ENCODE assay signal across 9 cellular contexts in the genomic region with DNA sequence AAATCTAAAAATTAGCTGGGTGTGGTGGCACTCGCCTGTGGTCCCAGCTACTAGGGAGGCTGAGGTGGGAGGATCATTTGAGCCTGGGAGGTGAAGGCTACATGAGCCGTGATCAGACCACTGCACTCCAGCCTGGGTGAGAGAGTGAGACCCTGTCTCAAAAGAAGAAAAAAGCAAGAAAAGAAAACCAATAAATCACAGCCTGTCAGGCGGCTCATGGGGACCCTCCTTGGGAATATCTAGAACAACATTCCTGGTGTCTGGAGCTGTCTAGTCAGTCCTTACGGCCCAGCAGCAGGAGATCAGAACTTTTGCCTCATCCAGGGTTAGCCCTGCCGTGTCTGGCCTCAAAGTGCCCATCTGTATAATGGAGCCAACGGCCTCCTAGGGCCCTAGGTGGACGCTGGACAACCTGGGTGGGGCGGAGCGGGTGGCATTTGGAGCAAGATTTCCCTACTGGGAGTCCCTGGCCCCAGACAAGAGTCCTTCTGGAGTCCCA. TPM values are rescaled to one million over a fixed set of nuclear protein-coding genes. Genes with fewer than 3 reads are reported as not detected.
A peak's percentile ranks its signal among the peaks of the same experiment; 100 is the strongest.
DNase-seq lines count a peak whose midpoint lies in the region; ATAC-seq, FAIRE-seq and TF ChIP-seq lines count a peak whose summit lies in the region.
"Had no signal": no experiment of that assay in that cellular context is flagged by ENCODE, and none has a peak within 500 bp of the region (broad histone marks: within the 10 kb centered on the region; RNA-seq: fewer than 3 reads in every experiment).

No MANE protein-coding gene starts in this region.

- no peak for TF ChIP-seq CTCF in A549 (IDR thresholded peaks at IDR 0.05)
- no peak for TF ChIP-seq CTCF in HFFc6 (IDR thresholded peaks at IDR 0.05)
- TF ChIP-seq CTCF in coronary artery (IDR thresholded peaks at IDR 0.05) = no peak
- TF ChIP-seq CTCF in neural crest cell (conservative IDR thresholded peaks at IDR 0.05) = no peak
- TF ChIP-seq CTCF in GM10248 (IDR thresholded peaks at IDR 0.05; ENCODE audit: control extremely low read depth, extremely low read depth, low read depth, missing control alignments) = no peak

- no peak for TF ChIP-seq POLR2A in A549 (IDR thresholded peaks at IDR 0.05; ENCODE audit: low read length)

- DNase-seq in A549 (ENCODE audit: low read depth in 1 of 2, low spot score in 1 of 2) = no peak
- no peak for DNase-seq in HFFc6
- DNase-seq in coronary artery (ENCODE audit: low spot score) = no peak
- no peak for DNase-seq in neural crest cell (ENCODE audit: low read depth, low spot score)
- no peak for DNase-seq in GM10248 (ENCODE audit: extremely low spot score)
- DNase-seq in COLO668 (lab: John Stamatoyannopoulos, UW; ENCODE audit: unreplicated experiment) = no peak
- no peak for DNase-seq in epidermal melanocyte (ENCODE audit: insufficient read length, low spot score)
- DNase-seq in SK-N-DZ (ENCODE audit: low spot score) = no peak
- DNase-seq: NCI-H2029 had no signal

- peaks cover 38% of the 10 kb centered on the region for H3K4me1 Mint-ChIP-seq in HFFc6 (ENCODE audit: low read depth)
- peaks cover 11% of the 10 kb centered on the region for H3K4me1 Mint-ChIP-seq in neural crest cell

- no peaks in the 10 kb centered on the region for H3K9me3 ChIP-seq in A549

- peak overlapping the region; percentile 71 for H3K27ac Mint-ChIP-seq in HFFc6
- no peak overlapping the region for H3K27ac Mint-ChIP-seq in neural crest cell (ENCODE audit: unreplicated experiment)

- peak overlapping the region; percentile 90 for H3K4me2 ChIP-seq in A549

- H3K36me3 Mint-ChIP-seq in HFFc6 (ENCODE audit: low read depth) (no peaks in the 10 kb centered on the region), neural crest cell (ENCODE audit: low read depth) (no peaks in the 10 kb centered on the region)

- TF ChIP-seq EP300 in A549 (IDR thresholded peaks at IDR 0.05) = no peak

- CTCF ChIA-PET in A549 (lab: Yijun Ruan, JAX) = interaction anchor here (0.6 to 1.7 kb wide), 2 partner anchors 124 to 315 kb away, joined by 3 to 6 read pairs; no protein-coding TSS in a partner anchor
- CTCF ChIA-PET in GM10248 (lab: Yijun Ruan, JAX) = interaction anchor here (1.0 kb wide), 1 partner anchor 11 kb away, joined by 3 read pairs; no protein-coding TSS in a partner anchor

- H3K9me3 Mint-ChIP-seq in HFFc6 = no peaks in the 10 kb centered on the region
- no peaks in the 10 kb centered on the region for H3K9me3 Mint-ChIP-seq in neural crest cell

- POLR2A ChIA-PET in A549 (lab: Yijun Ruan, JAX) = no interaction called here
- POLR2A ChIA-PET in GM10248 (lab: Yijun Ruan, JAX) = no interaction called here

- no peak for FAIRE-seq in A549 (lab: Jason Lieb, UNC)

- no peak for ATAC-seq in A549

- TF ChIP-seq RAD21 in A549 (conservative IDR thresholded peaks at IDR 0.05 in 1 of 2, IDR thresholded peaks at IDR 0.05 in 1 of 2) = no peak

- H3K27ac ChIP-seq in A549 = peak overlapping the region; percentile 97 to 100
- peak overlapping the region; percentile 98 for H3K27ac ChIP-seq in coronary artery

- H3K4me1 ChIP-seq in A549 = peaks cover 57% of the 10 kb centered on the region

- H3K4me3 ChIP-seq in A549 (peak overlapping the region; percentile 79; the same call in 2 of the 3 replicates), coronary artery (peak overlapping the region; percentile 77)

- H3K4me3 Mint-ChIP-seq in HFFc6 (peak overlapping the region; percentile 43; the same call in 1 of the 2 replicates), neural crest cell (peak overlapping the region; percentile 67)

- 92% methylated on average over 6 of the region's 9 CpGs for WGBS in A549 (ENCODE audit: missing lambda C conversion rate)

- H3K27me3 Mint-ChIP-seq in HFFc6 (ENCODE audit: insufficient read depth) (no peaks in the 10 kb centered on the region; the same call in 1 of the 2 replicates), neural crest cell (ENCODE audit: low read depth) (peaks cover 2% of the 10 kb centered on the region)

TF ChIP-seq in A549, 52 proteins besides CTCF, POLR2A, EP300 and RAD21:
- TF ChIP-seq ZFP36 (IDR thresholded peaks at IDR 0.05; ENCODE audit: borderline replicate concordance, partially characterized antibody) = no peak
- TF ChIP-seq MAZ (IDR thresholded peaks at IDR 0.05; ENCODE audit: borderline replicate concordance, low read depth, low read length) = no peak
- peak; percentile 84 for TF ChIP-seq HDAC2 (IDR thresholded peaks at IDR 0.05)
- peak; percentile 88; the same call in 1 of the 2 replicates for TF ChIP-seq KDM1A (IDR thresholded peaks at IDR 0.05; ENCODE audit: low read depth)
- TF ChIP-seq, protein P1, sequence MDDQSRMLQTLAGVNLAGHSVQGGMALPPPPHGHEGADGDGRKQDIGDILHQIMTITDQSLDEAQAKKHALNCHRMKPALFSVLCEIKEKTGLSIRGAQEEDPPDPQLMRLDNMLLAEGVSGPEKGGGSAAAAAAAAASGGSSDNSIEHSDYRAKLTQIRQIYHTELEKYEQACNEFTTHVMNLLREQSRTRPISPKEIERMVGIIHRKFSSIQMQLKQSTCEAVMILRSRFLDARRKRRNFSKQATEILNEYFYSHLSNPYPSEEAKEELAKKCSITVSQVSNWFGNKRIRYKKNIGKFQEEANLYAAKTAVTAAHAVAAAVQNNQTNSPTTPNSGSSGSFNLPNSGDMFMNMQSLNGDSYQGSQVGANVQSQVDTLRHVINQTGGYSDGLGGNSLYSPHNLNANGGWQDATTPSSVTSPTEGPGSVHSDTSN (IDR thresholded peaks at IDR 0.05) = no peak
- peak; percentile 86 for TF ChIP-seq CHD4 (IDR thresholded peaks at IDR 0.05; ENCODE audit: borderline replicate concordance)
- 0 out of 2 replicates have a peak, but pooled peaks have one; percentile 22 for TF ChIP-seq HOXB5 (CRISPR knock-in tag; IDR thresholded peaks at IDR 0.05)

RNA-seq across cellular contexts. Expression of gene ACTB, which starts 23.9 kb away (rescaled TPM):
- polyA plus RNA-seq in A549 (2011; rRNA removed) = 1,312 and 1,863 TPM in 2 replicates
- polyA plus RNA-seq in A549 (2012; cell fraction: cytosol; rRNA removed) = 6,925 and 8,166 TPM in 2 replicates
- 8,032 and 13,648 TPM in 2 replicates for polyA plus RNA-seq in A549 (2012; cell fraction: nucleus; rRNA removed)
- polyA plus RNA-seq in A549 (2017; fragmentation: RNase III; extraction: RNeasy Plus Mini Kit Qiagen cat#74134 plus additional on column Dnase treatment) = 5,057 to 5,556 TPM (median 5,344 TPM) in 3 replicates
- polyA minus RNA-seq in A549 (2011; rRNA and poly(A)+ RNA removed) = 3,044 and 5,216 TPM in 2 replicates
- over 10,000 TPM in 5 of 6 experiments, 1,000 to 10,000 TPM in 1; 9,852 to 14,845 (median 13,380) TPM for total RNA-seq in HFFc6 (2021; fragmentation: NEBNext Ultra II Directional; extraction: Animal tissue kit (Norgen Biotek cat#: 25700))
- total RNA-seq in neural crest cell = 4,381 and 4,551 TPM in 2 replicates
- polyA plus RNA-seq in SK-N-DZ (2014; cell fraction: cytosol; rRNA removed) = 1,790 and 2,058 TPM in 2 replicates
- polyA plus RNA-seq in SK-N-DZ (2014; cell fraction: nucleus; rRNA removed) = 1,150 and 2,442 TPM in 2 replicates

RNA-seq across cellular contexts. Expression of gene FSCN1, which starts 38.3 kb away (rescaled TPM):
- polyA plus RNA-seq in A549 (2011; rRNA removed) = 39.1 and 50.6 TPM in 2 replicates
- 139 and 218 TPM in 2 replicates for polyA plus RNA-seq in A549 (2012; cell fraction: cytosol; rRNA removed)
- polyA plus RNA-seq in A549 (2012; cell fraction: nucleus; rRNA removed) = 193 and 320 TPM in 2 replicates
- 165 to 184 TPM (median 171 TPM) in 3 replicates for polyA plus RNA-seq in A549 (2017; fragmentation: RNase III; extraction: RNeasy Plus Mini Kit Qiagen cat#74134 plus additional on column Dnase treatment)
- 37.2 and 59.3 TPM in 2 replicates for polyA minus RNA-seq in A549 (2011; rRNA and poly(A)+ RNA removed)
- 100 to 1,000 TPM; 260 to 327 (median 310) TPM for total RNA-seq in HFFc6 (2021; fragmentation: NEBNext Ultra II Directional; extraction: Animal tissue kit (Norgen Biotek cat#: 25700))
- total RNA-seq in neural crest cell = 398 and 416 TPM in 2 replicates
- polyA plus RNA-seq in SK-N-DZ (2014; cell fraction: cytosol; rRNA removed) = 513 and 629 TPM in 2 replicates
- polyA plus RNA-seq in SK-N-DZ (2014; cell fraction: nucleus; rRNA removed) = 276 and 299 TPM in 2 replicates

RNA-seq across cellular contexts. Expression of gene FBXL18, which starts 40.7 kb away (rescaled TPM):
- polyA plus RNA-seq in A549 (2011; rRNA removed) (5.2 and 5.8 TPM in 2 replicates), A549 (2017; fragmentation: RNase III; extraction: RNeasy Plus Mini Kit Qiagen cat#74134 plus additional on column Dnase treatment) (12.3 to 13.0 TPM (median 12.7 TPM) in 3 replicates)
- polyA plus RNA-seq in A549 (2012; cell fraction: cytosol; rRNA removed) = 6.7 and 11.7 TPM in 2 replicates
- polyA plus RNA-seq in A549 (2012; cell fraction: nucleus; rRNA removed) = 21.0 and 33.1 TPM in 2 replicates
- 6.3 and 9.3 TPM in 2 replicates for polyA minus RNA-seq in A549 (2011; rRNA and poly(A)+ RNA removed)
- 10 to 100 TPM; 17.9 to 24.4 (median 20.0) TPM for total RNA-seq in HFFc6 (2021; fragmentation: NEBNext Ultra II Directional; extraction: Animal tissue kit (Norgen Biotek cat#: 25700))
- 18.7 and 19.3 TPM in 2 replicates for total RNA-seq in neural crest cell
- polyA plus RNA-seq in SK-N-DZ (2014; cell fraction: cytosol; rRNA removed) = 6.6 and 10.6 TPM in 2 replicates
- 4.4 and 5.9 TPM in 2 replicates for polyA plus RNA-seq in SK-N-DZ (2014; cell fraction: nucleus; rRNA removed)
